ENCODE assay signal across 8 cellular contexts in genomic region chr17:64984776-64985521, GRCh38.
DNase-seq lines count a peak whose midpoint lies in the region; ATAC-seq, FAIRE-seq and TF ChIP-seq lines count a peak whose summit lies in the region.

No MANE protein-coding gene starts in this region.

- no peak overlapping the region for H3K27ac ChIP-seq in tibial artery

- DNase-seq in activated gamma-delta T cell treated with Interleukin-2 at 50 U/mL for 16 hours, result peak; percentile 58
- DNase-seq in activated gamma-delta T cell (lab: John Stamatoyannopoulos, UW), result no peak
- DNase-seq in activated CD8-positive, alpha-beta memory T cell treated with anti-CD3 and anti-CD28 coated beads, Interleukin-2, amount 50 U/mL, for 48 hours, result peak; percentile 56
- peak; percentile 25 to 37 for DNase-seq in foreskin fibroblast
- DNase-seq in stimulated activated effector memory CD8-positive, alpha-beta T cell treated with anti-CD3 and anti-CD28 coated beads, Interleukin-12 subunit alpha, Interleukin-12 subunit beta, amount 100 ng/mL, for 72 hours (ENCODE audit: low spot score in 2 of 2), result peak in 1 of 2 donors; percentile 62
- no peak for DNase-seq in HTR-8/SVneo (ENCODE audit: insufficient read length, low spot score)
- DNase-seq in tibial artery, result no peak

- H3K4me3 ChIP-seq in foreskin fibroblast (ENCODE audit: low read depth in 1 of 2, low read length in 2 of 2) (no peak overlapping the region), tibial artery (no peak overlapping the region)

- H3K36me3 ChIP-seq in tibial artery, result no peaks in the 10 kb centered on the region

- H3K36me3 Mint-ChIP-seq in stimulated activated effector memory CD8-positive, alpha-beta T cell treated with anti-CD3 and anti-CD28 coated beads, Interleukin-12 subunit alpha, Interleukin-12 subunit beta, amount 100 ng/mL, for 72 hours, result peaks cover 6% of the 10 kb centered on the region

- FAIRE-seq in HTR-8/SVneo (lab: Jason Lieb, UNC), result no peak

- intact Hi-C loops in tibial artery (cut with DNase I; ENCODE audit: low total_unique reads), result no loop called here

- no peaks in the 10 kb centered on the region for H3K9me3 ChIP-seq in tibial artery

- ATAC-seq in stimulated activated effector memory CD8-positive, alpha-beta T cell treated with anti-CD3 and anti-CD28 coated beads, Interleukin-12 subunit alpha, Interleukin-12 subunit beta, amount 100 ng/mL, for 72 hours, result peak; percentile 67
- ATAC-seq in HG02610 (IDR thresholded peaks at IDR 0.05; ENCODE audit: unreplicated experiment), result no peak

- TF ChIP-seq CTCF in foreskin fibroblast (IDR thresholded peaks at IDR 0.05; ENCODE audit: low read depth, low read length) (no peak), tibial artery (IDR thresholded peaks at IDR 0.05) (no peak)

- H3K27me3 ChIP-seq in tibial artery, result no peaks in the 10 kb centered on the region

- H3K4me3 Mint-ChIP-seq in stimulated activated effector memory CD8-positive, alpha-beta T cell treated with anti-CD3 and anti-CD28 coated beads, Interleukin-12 subunit alpha, Interleukin-12 subunit beta, amount 100 ng/mL, for 72 hours, result peak overlapping the region; percentile 82

- peaks cover 48% of the 10 kb centered on the region for H3K4me1 Mint-ChIP-seq in stimulated activated effector memory CD8-positive, alpha-beta T cell treated with anti-CD3 and anti-CD28 coated beads, Interleukin-12 subunit alpha, Interleukin-12 subunit beta, amount 100 ng/mL, for 72 hours

- peaks cover 0 to 20% (median 9%) of the 10 kb centered on the region in 4 donors for H3K4me1 ChIP-seq in tibial artery

- peaks cover 4% of the 10 kb centered on the region for H3K9me3 Mint-ChIP-seq in stimulated activated effector memory CD8-positive, alpha-beta T cell treated with anti-CD3 and anti-CD28 coated beads, Interleukin-12 subunit alpha, Interleukin-12 subunit beta, amount 100 ng/mL, for 72 hours

- H3K27ac Mint-ChIP-seq in stimulated activated effector memory CD8-positive, alpha-beta T cell treated with anti-CD3 and anti-CD28 coated beads, Interleukin-12 subunit alpha, Interleukin-12 subunit beta, amount 100 ng/mL, for 72 hours, result peak overlapping the region; percentile 98

Comparison
In these comparisons a context has a peak if more than half of its experiments do, and no peak if none do; other contexts are left out.
1. DNase-seq: peak in activated gamma-delta T cell treated with Interleukin-2 at 50 U/mL for 16 hours (single experiment), activated CD8-positive, alpha-beta memory T cell treated with anti-CD3 and anti-CD28 coated beads, Interleukin-2, amount 50 U/mL, for 48 hours (single experiment) and foreskin fibroblast (2 of 2); none in activated gamma-delta T cell (single experiment), HTR-8/SVneo (single experiment) and tibial artery (0 of 2).